Comparison of ENCODE assay signal across 9 cellular contexts in the genomic region with DNA sequence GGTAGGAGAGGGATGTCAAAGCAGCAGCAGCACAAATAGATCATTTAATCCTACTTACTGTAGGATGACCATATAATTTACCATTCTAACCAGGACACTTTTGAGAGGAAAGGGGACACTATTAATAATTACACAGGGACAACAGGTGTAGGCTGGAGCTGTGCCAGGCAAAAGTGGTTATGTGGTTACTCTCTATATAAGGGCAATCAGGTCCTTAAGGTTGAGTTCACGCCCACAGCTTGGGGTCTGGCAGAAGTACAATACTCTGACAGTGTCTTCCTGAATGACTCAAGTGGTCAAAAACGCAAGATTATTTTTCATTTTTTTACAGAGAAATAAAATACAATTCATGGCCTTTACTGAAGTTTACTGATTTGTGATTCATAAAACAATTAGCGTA. TPM values are rescaled to one million over a fixed set of nuclear protein-coding genes. Genes with fewer than 3 reads are reported as not detected.
DNase-seq lines count a peak whose midpoint lies in the region; ATAC-seq and TF ChIP-seq lines count a peak whose summit lies in the region.
"Had no signal": no experiment of that assay in that cellular context is flagged by ENCODE, and none has a peak within 500 bp of the region (broad histone marks: within the 10 kb centered on the region; RNA-seq: fewer than 3 reads in every experiment).

No MANE protein-coding gene starts in this region.

- no peaks in the 10 kb centered on the region for H3K9me3 ChIP-seq in trophoblast cell (ENCODE audit: insufficient read depth, low read depth, low read length)
- H3K9me3 ChIP-seq in neuronal stem cell (replicated peaks in 1 of 2; ENCODE audit: control insufficient read depth in 2 of 2, insufficient read depth in 1 of 2, low read depth in 1 of 2, low read length in 2 of 2) = no peaks in the 10 kb centered on the region
- H3K9me3 ChIP-seq: upper lobe of left lung had no signal

- H4K91ac ChIP-seq in trophoblast cell (ENCODE audit: low read depth, low read length) (no peak overlapping the region), neuronal stem cell (ENCODE audit: low read depth, low read length, poor library complexity) (no peak overlapping the region)

- H3K36me3 ChIP-seq in trophoblast cell (ENCODE audit: control insufficient read depth in 1 of 2, insufficient read depth in 2 of 2, low read length in 2 of 2) (peaks cover 0 to 2% of the 10 kb centered on the region in 2 experiments), neuronal stem cell (replicated peaks in 1 of 2; ENCODE audit: control insufficient read depth in 2 of 2, insufficient read depth in 2 of 2, low read length in 2 of 2) (peaks cover 0 to 40% of the 10 kb centered on the region in 2 donors)
- H3K36me3 ChIP-seq: upper lobe of left lung had no signal

- H2BK120ac ChIP-seq in trophoblast cell (ENCODE audit: insufficient read depth, low read length, poor library complexity) (no peak overlapping the region), neuronal stem cell (ENCODE audit: low read depth, low read length) (no peak overlapping the region)

- no peak for TF ChIP-seq CTCF in GM12864 (IDR thresholded peaks at IDR 0.05; ENCODE audit: low read depth, low read length, missing control alignments)

- H3K18ac ChIP-seq in trophoblast cell (ENCODE audit: low read length) (no peak overlapping the region), neuronal stem cell (ENCODE audit: low read length) (no peak overlapping the region)

- no peak overlapping the region for H3K4ac ChIP-seq in trophoblast cell (ENCODE audit: low read depth, low read length)
- H3K4ac ChIP-seq in neuronal stem cell (ENCODE audit: low read length) = no peak overlapping the region

- DNase-seq in GM12864 (ENCODE audit: low read depth) = peak; percentile 40
- peak; percentile 63 for DNase-seq in HK-2 (ENCODE audit: unreplicated experiment)
- DNase-seq in T-helper 22 cell (ENCODE audit: low read depth) = peak; percentile 33
- DNase-seq in erythroblast (lab: John Stamatoyannopoulos, UW) = peak; percentile 11 to 24
- peak; percentile 25 for DNase-seq in stromal cell of bone marrow (ENCODE audit: low read depth)
- no peak for DNase-seq in trophoblast cell
- DNase-seq in neuronal stem cell (ENCODE audit: low spot score) = no peak

- H3K4me1 ChIP-seq in trophoblast cell (ENCODE audit: control insufficient read depth in 1 of 2, insufficient read depth in 2 of 2, low read length in 2 of 2) = peaks cover 0 to 2% of the 10 kb centered on the region in 2 experiments
- H3K4me1 ChIP-seq in neuronal stem cell (ENCODE audit: control insufficient read depth in 2 of 2, insufficient read depth in 1 of 2, low read depth in 1 of 2, low read length in 2 of 2) = peaks cover 0 to 5% of the 10 kb centered on the region in 2 donors

- H3K4me3 ChIP-seq in GM12864 (ENCODE audit: low read depth, low read length) (no peak overlapping the region), trophoblast cell (ENCODE audit: low read depth, low read length) (no peak overlapping the region), neuronal stem cell (ENCODE audit: low read length in 2 of 2) (no peak overlapping the region)
- H3K4me3 ChIP-seq: upper lobe of left lung had no signal

- H3K23ac ChIP-seq in trophoblast cell (ENCODE audit: low read length) (no peak overlapping the region), neuronal stem cell (ENCODE audit: low read depth, low read length, poor library complexity) (no peak overlapping the region)

- H2AFZ ChIP-seq in trophoblast cell (ENCODE audit: insufficient read depth, low read length, poor library complexity) = no peak overlapping the region
- no peak overlapping the region for H2AFZ ChIP-seq in neuronal stem cell (ENCODE audit: low read length)

- H4K8ac ChIP-seq in trophoblast cell (ENCODE audit: low read depth, low read length) (no peak overlapping the region), neuronal stem cell (ENCODE audit: low read depth, low read length) (no peak overlapping the region)

- no peak overlapping the region for H3K14ac ChIP-seq in trophoblast cell (ENCODE audit: low read length)
- H3K14ac ChIP-seq in neuronal stem cell (ENCODE audit: low read length) = no peak overlapping the region

- no peak overlapping the region for H4K12ac ChIP-seq in trophoblast cell (ENCODE audit: low read depth, low read length)

- H2BK15ac ChIP-seq in neuronal stem cell (ENCODE audit: low read length) = no peak overlapping the region

- H3K4me2 ChIP-seq in trophoblast cell (ENCODE audit: low read length) (no peak overlapping the region), neuronal stem cell (ENCODE audit: insufficient read depth, low read length, poor library complexity, severe bottlenecking) (no peak overlapping the region)

- peaks cover 10% of the 10 kb centered on the region for H3K79me1 ChIP-seq in trophoblast cell (ENCODE audit: low read length)
- H3K79me1 ChIP-seq in neuronal stem cell (ENCODE audit: low read depth, low read length) = no peaks in the 10 kb centered on the region

- H3K27ac ChIP-seq in trophoblast cell (ENCODE audit: low read depth, low read length) = no peak overlapping the region
- H3K27ac ChIP-seq in neuronal stem cell (replicated peaks; ENCODE audit: low read length) = no peak overlapping the region
- H3K27ac ChIP-seq: upper lobe of left lung had no signal

- H2BK5ac ChIP-seq in trophoblast cell (ENCODE audit: low read depth, low read length, poor library complexity) (no peak overlapping the region), neuronal stem cell (ENCODE audit: low read length) (no peak overlapping the region)

- H3K79me2 ChIP-seq in trophoblast cell (ENCODE audit: control insufficient read depth, insufficient read depth, low read length, poor library complexity) = no peaks in the 10 kb centered on the region

- ATAC-seq in GM21528 (IDR thresholded peaks at IDR 0.05; ENCODE audit: low FRiP score, unreplicated experiment) = no peak

- no peak overlapping the region for H2BK12ac ChIP-seq in trophoblast cell (ENCODE audit: low read length)
- no peak overlapping the region for H2BK12ac ChIP-seq in neuronal stem cell (ENCODE audit: low read length)

- H3K9ac ChIP-seq in trophoblast cell (ENCODE audit: low read length) (no peak overlapping the region), neuronal stem cell (ENCODE audit: low read depth, low read length, poor library complexity) (no peak overlapping the region)

- H3K27me3 ChIP-seq in trophoblast cell (ENCODE audit: insufficient read depth, low read length) (no peaks in the 10 kb centered on the region), neuronal stem cell (ENCODE audit: control insufficient read depth in 3 of 3, insufficient read depth in 3 of 3, low read depth in 1 of 3, low read length in 3 of 3) (no peaks in the 10 kb centered on the region)
- H3K27me3 ChIP-seq: upper lobe of left lung had no signal

- H2AK5ac ChIP-seq in trophoblast cell (ENCODE audit: low read length) (no peak overlapping the region), neuronal stem cell (ENCODE audit: low read depth, low read length) (no peak overlapping the region)

- TF ChIP-seq POLR2A in erythroblast (IDR thresholded peaks at IDR 0.05; ENCODE audit: low read length) = no peak

- no CpG with 5 or more reads among the region's 3 CpGs for WGBS in trophoblast cell (ENCODE audit: extremely low coverage, insufficient coverage, insufficient read length)
- no CpG with 5 or more reads among the region's 3 CpGs for WGBS in neuronal stem cell (ENCODE audit: extremely low coverage in 2 of 2, insufficient read length in 2 of 2, insufficient replicate concordance in 1 of 2), 2 donors

RNA-seq across cellular contexts. Expression of a gene that starts 2.8 kb away (rescaled TPM):
- 25.8 and 26.0 TPM in 2 replicates for polyA plus RNA-seq in trophoblast cell (2013)
- 42.3 TPM for polyA plus RNA-seq in neuronal stem cell (2013, experiment 1 of 2)
- 42.5 TPM for polyA plus RNA-seq in neuronal stem cell (2013, experiment 2 of 2)

RNA-seq across cellular contexts. Expression of a gene that starts 3.2 kb away (rescaled TPM):
- 5.9 and 6.0 TPM in 2 replicates for polyA plus RNA-seq in trophoblast cell (2013)
- polyA plus RNA-seq in neuronal stem cell (2013, experiment 1 of 2) = 17.2 TPM
- 17.2 TPM for polyA plus RNA-seq in neuronal stem cell (2013, experiment 2 of 2)

Comparison
In these comparisons a context has a peak if more than half of its experiments do, and no peak if none do; other contexts are left out.
1. DNase-seq: peak in GM12864 (single experiment), HK-2 (single experiment), T-helper 22 cell (single experiment), erythroblast (2 of 2) and stromal cell of bone marrow (single experiment); none in trophoblast cell (0 of 2) and neuronal stem cell (single experiment).